In the genomic region with DNA sequence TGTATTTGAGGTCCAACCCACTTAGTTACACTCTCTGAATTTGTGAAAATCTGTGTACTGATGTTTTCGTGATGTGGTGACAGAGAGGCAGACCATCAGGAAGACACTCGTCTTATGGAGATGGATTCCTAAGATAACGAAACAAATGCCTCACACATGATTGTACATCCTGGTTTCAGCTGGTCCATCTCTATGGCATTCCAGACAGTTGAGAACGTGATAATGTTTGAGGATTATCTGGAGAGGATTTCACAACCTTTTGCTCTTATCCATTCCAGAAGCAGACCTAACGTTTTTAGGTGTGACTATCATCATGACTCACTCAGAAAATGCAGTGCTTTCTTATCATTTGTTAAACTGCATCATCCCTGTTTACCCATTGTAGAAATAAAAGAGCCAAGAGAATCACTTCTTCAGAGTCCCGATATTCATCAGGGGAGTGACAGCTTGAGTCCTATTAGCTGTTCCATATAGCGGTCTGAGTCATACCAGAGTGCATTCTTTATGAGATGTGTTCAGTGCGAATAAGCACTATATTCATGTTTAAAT, we compare ENCODE assay signal across 1 cellular context.
TF ChIP-seq lines count a peak whose summit lies in the region.

No MANE protein-coding gene starts in this region.

TF ChIP-seq in SK-N-SH treated with all-trans-retinoic acid at 6 μM for 48 hours, 23 proteins besides CTCF, POLR2A, EP300 and RAD21 (continued from another document):
- TF ChIP-seq, protein P1, sequence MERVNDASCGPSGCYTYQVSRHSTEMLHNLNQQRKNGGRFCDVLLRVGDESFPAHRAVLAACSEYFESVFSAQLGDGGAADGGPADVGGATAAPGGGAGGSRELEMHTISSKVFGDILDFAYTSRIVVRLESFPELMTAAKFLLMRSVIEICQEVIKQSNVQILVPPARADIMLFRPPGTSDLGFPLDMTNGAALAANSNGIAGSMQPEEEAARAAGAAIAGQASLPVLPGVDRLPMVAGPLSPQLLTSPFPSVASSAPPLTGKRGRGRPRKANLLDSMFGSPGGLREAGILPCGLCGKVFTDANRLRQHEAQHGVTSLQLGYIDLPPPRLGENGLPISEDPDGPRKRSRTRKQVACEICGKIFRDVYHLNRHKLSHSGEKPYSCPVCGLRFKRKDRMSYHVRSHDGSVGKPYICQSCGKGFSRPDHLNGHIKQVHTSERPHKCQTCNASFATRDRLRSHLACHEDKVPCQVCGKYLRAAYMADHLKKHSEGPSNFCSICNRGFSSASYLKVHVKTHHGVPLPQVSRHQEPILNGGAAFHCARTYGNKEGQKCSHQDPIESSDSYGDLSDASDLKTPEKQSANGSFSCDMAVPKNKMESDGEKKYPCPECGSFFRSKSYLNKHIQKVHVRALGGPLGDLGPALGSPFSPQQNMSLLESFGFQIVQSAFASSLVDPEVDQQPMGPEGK (CRISPR knock-in tag; IDR thresholded peaks at IDR 0.05; ENCODE audit: borderline replicate concordance), result 0 out of 2 replicates have a peak, but pooled peaks have one; percentile 45
- no peak for TF ChIP-seq ZC3H10 (CRISPR knock-in tag; IDR thresholded peaks at IDR 0.05)
- TF ChIP-seq ZFP30 (CRISPR knock-in tag; IDR thresholded peaks at IDR 0.05), result no peak
- no peak for TF ChIP-seq OSR1 (CRISPR knock-in tag; IDR thresholded peaks at IDR 0.05)
- TF ChIP-seq SNAI2 (CRISPR knock-in tag; IDR thresholded peaks at IDR 0.05), result no peak
- TF ChIP-seq, protein P2, sequence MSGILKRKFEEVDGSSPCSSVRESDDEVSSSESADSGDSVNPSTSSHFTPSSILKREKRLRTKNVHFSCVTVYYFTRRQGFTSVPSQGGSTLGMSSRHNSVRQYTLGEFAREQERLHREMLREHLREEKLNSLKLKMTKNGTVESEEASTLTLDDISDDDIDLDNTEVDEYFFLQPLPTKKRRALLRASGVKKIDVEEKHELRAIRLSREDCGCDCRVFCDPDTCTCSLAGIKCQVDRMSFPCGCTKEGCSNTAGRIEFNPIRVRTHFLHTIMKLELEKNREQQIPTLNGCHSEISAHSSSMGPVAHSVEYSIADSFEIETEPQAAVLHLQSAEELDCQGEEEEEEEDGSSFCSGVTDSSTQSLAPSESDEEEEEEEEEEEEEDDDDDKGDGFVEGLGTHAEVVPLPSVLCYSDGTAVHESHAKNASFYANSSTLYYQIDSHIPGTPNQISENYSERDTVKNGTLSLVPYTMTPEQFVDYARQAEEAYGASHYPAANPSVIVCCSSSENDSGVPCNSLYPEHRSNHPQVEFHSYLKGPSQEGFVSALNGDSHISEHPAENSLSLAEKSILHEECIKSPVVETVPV (CRISPR knock-in tag; IDR thresholded peaks at IDR 0.05), result no peak
- no peak for TF ChIP-seq ZNF8 (CRISPR knock-in tag; IDR thresholded peaks at IDR 0.05)
TF ChIP-seq in SK-N-SH treated with all-trans-retinoic acid at 6 μM for 48 hours: peak in this region for 5.
